ENCODE assay signal across 1 cellular context in genomic region chr4:73589887-73590801, GRCh38.
A peak's percentile ranks its signal among the peaks of the same experiment; 100 is the strongest.
TF ChIP-seq lines count a peak whose summit lies in the region.

No MANE protein-coding gene starts in this region.

TF ChIP-seq in GM12878, 131 proteins besides CTCF, POLR2A, EP300 and RAD21 (continued from another document and continues in another):
- TF ChIP-seq CUX1 (IDR thresholded peaks at IDR 0.05; ENCODE audit: insufficient replicate concordance, low read depth, low read length) (peak; percentile 82), PBX3 (IDR thresholded peaks at IDR 0.05; ENCODE audit: insufficient replicate concordance, low read depth, low read length) (no peak), ZNF274 (IDR thresholded peaks at IDR 0.05; ENCODE audit: insufficient read depth, insufficient read length) (no peak), IKZF1 (conservative IDR thresholded peaks at IDR 0.05) (peak; percentile 95), ATF3 (IDR thresholded peaks at IDR 0.05; ENCODE audit: borderline replicate concordance, extremely low read depth, low read depth, low read length) (no peak), SIN3A (IDR thresholded peaks at IDR 0.05; ENCODE audit: low read depth, low read length) (no peak), E2F8 (IDR thresholded peaks at IDR 0.05; ENCODE audit: low read depth, partially characterized antibody) (no peak), CBX5 (IDR thresholded peaks at IDR 0.05; ENCODE audit: low read depth) (peak; percentile 45; the same call in 1 of the 2 replicates), CREM (IDR thresholded peaks at IDR 0.05; ENCODE audit: low read depth) (peak; percentile 71), CHD1 (IDR thresholded peaks at IDR 0.05; ENCODE audit: low read depth, low read length) (no peak), NBN (IDR thresholded peaks at IDR 0.05) (peak; percentile 89; the same call in 1 of the 2 replicates), JUND (IDR thresholded peaks at IDR 0.05; ENCODE audit: low read depth, low read length) (peak; percentile 96), NFIC (IDR thresholded peaks at IDR 0.05; ENCODE audit: low read depth, low read length) (peak; percentile 86), EGR1 (IDR thresholded peaks at IDR 0.05; ENCODE audit: borderline replicate concordance in 1 of 2, low read depth in 2 of 2, low read length in 2 of 2) (no peak), BCL3 (IDR thresholded peaks at IDR 0.05; ENCODE audit: borderline replicate concordance, insufficient read depth, low read depth, low read length, poor library complexity, severe bottlenecking) (no peak), ETV6 (conservative IDR thresholded peaks at IDR 0.05 in 1 of 2, IDR thresholded peaks at IDR 0.05 in 1 of 2; ENCODE audit: borderline replicate concordance in 1 of 2, low read depth in 1 of 2) (peak in 1 of 2 experiments; percentile 71; a peak in 2 of 4 replicates), SRF (IDR thresholded peaks at IDR 0.05; ENCODE audit: low read depth in 2 of 2, low read length in 2 of 2) (no peak), CEBPB (IDR thresholded peaks at IDR 0.05; ENCODE audit: borderline replicate concordance in 1 of 2, low read depth in 2 of 2, low read length in 2 of 2) (no peak), PRDM15 (CRISPR knock-in tag; IDR thresholded peaks at IDR 0.05) (no peak), E2F4 (IDR thresholded peaks at IDR 0.05; ENCODE audit: low read depth, low read length) (no peak), PAX8 (IDR thresholded peaks at IDR 0.05) (no peak), ZNF687 (IDR thresholded peaks at IDR 0.05) (peak; percentile 51; the same call in 1 of the 2 replicates), ZNF592 (IDR thresholded peaks at IDR 0.05) (no peak), NR2C1 (IDR thresholded peaks at IDR 0.05) (peak; percentile 4; the same call in 1 of the 2 replicates), HCFC1 (IDR thresholded peaks at IDR 0.05; ENCODE audit: low read length) (no peak), MEF2A (IDR thresholded peaks at IDR 0.05; ENCODE audit: insufficient read depth, low read depth, low read length) (0 out of 2 replicates have a peak, but pooled peaks have one; percentile 20), SREBF1 (IDR thresholded peaks at IDR 0.05; ENCODE audit: low read length) (0 out of 2 replicates have a peak, but pooled peaks have one; percentile 21), FOXM1 (IDR thresholded peaks at IDR 0.05; ENCODE audit: low read depth, low read length) (peak; percentile 87), HDGF (IDR thresholded peaks at IDR 0.05) (no peak)
